In the genomic region with DNA sequence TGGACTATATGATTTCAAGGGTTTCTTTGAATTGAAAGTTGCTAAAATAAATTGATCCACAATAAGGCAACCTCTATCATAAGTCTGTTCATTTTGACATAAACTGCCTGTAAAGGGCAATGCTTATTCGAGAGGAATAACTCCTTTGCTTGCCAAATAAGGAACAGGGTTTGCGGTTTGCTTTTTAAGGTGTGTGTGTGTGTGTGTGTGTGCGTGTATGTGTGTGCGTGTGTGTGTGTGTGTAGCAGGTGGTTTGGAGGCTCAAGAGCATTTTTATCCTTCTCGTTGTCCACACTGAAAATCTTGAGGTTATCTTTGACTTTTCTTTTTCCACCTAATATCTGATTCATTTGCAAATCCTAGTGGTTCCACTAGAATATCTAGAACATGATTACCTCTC, we compare ENCODE assay signal across 31 cellular contexts. TPM values are rescaled to one million over a fixed set of nuclear protein-coding genes. Genes with fewer than 3 reads are reported as not detected.
"Had no signal": no experiment of that assay in that cellular context is flagged by ENCODE, and none has a peak within 500 bp of the region (broad histone marks: within the 10 kb centered on the region; RNA-seq: fewer than 3 reads in every experiment).

No MANE protein-coding gene starts in this region.

- FAIRE-seq: TTC549 had no signal

- H3K9me3 ChIP-seq: ascending aorta had no signal

- H3K27me3 ChIP-seq: ascending aorta, cardiac muscle cell had no signal

- ATAC-seq: activated CD4-positive, alpha-beta T cell treated with anti-CD3 and anti-CD28 coated beads for 36 hours; activated CD4-positive, CD25-positive, alpha-beta regulatory T cell treated with anti-CD3 and anti-CD28 coated beads, Interleukin-2, amount 50 U/mL, for 24 hours; activated CD8-positive, alpha-beta memory T cell treated with anti-CD3 and anti-CD28 coated beads, Interleukin-2, amount 10 ng/mL, durations not matched to agents 7 days and 5 days; activated CD8-positive, alpha-beta T cell treated with anti-CD3 and anti-CD28 coated beads, Interleukin-2, amount 10 ng/mL, durations not matched to agents 7 days and 5 days; activated naive CD8-positive, alpha-beta T cell treated with anti-CD3 and anti-CD28 coated beads, Interleukin-2, amount 50 U/mL, for 24 hours; WTC11 had no signal

- H3K27ac ChIP-seq: ascending aorta, cardiac muscle cell, WERI-Rb-1 had no signal

- DNase-seq: activated CD4-positive, alpha-beta memory T cell treated with anti-CD3 and anti-CD28 coated beads, Interleukin-2, amount 10 ng/mL, durations not matched to agents 7 days and 5 days; activated CD4-positive, alpha-beta T cell treated with anti-CD3 and anti-CD28 coated beads for 1 hour; activated CD4-positive, alpha-beta T cell treated with anti-CD3 and anti-CD28 coated beads for 36 hours; activated CD4-positive, alpha-beta T cell treated with anti-CD3 and anti-CD28 coated beads for 48 hours; activated CD4-positive, alpha-beta T cell treated with anti-CD3 and anti-CD28 coated beads, Interleukin-2, amount 10 ng/mL, durations not matched to agents 7 days and 5 days; activated CD4-positive, alpha-beta T cell treated with anti-CD3 and anti-CD28 coated beads, Interleukin-2, amount 50 U/mL, for 48 hours; activated CD4-positive, CD25-positive, alpha-beta regulatory T cell; activated CD8-positive, alpha-beta memory T cell treated with anti-CD3 and anti-CD28 coated beads for 24 hours; activated CD8-positive, alpha-beta memory T cell treated with anti-CD3 and anti-CD28 coated beads, Interleukin-2, amount 10 ng/mL, durations not matched to agents 7 days and 5 days; activated CD8-positive, alpha-beta memory T cell treated with anti-CD3 and anti-CD28 coated beads, Interleukin-2, amount 50 U/mL, for 48 hours; activated CD8-positive, alpha-beta T cell treated with anti-CD3 and anti-CD28 coated beads, Interleukin-2, amount 10 ng/mL, durations not matched to agents 7 days and 5 days; activated effector memory CD4-positive, alpha-beta T cell treated with Interleukin-2 at 50 U/mL for 16 hours; activated gamma-delta T cell; activated naive CD4-positive, alpha-beta T cell treated with anti-CD3 and anti-CD28 coated beads, Interleukin-2, amount 10 ng/mL, durations not matched to agents 7 days and 5 days; activated naive CD4-positive, alpha-beta T cell treated with Interleukin-2 at 50 U/mL for 16 hours; activated naive CD8-positive, alpha-beta T cell treated with anti-CD3 and anti-CD28 coated beads, Interleukin-2, amount 10 ng/mL, durations not matched to agents 7 days and 5 days; activated naive CD8-positive, alpha-beta T cell treated with anti-CD3 and anti-CD28 coated beads, Interleukin-2, amount 50 U/mL, for 24 hours; activated T-cell treated with anti-CD3 and anti-CD28 coated beads, Interleukin-2, amount 50 U/mL, for 24 hours; activated T-cell treated with anti-CD3 and anti-CD28 coated beads, Interleukin-2, amount 50 U/mL, for 48 hours; amygdala; anterior cingulate cortex; caudate nucleus; cerebellar nuclear complex; T-helper 9 cell; WERI-Rb-1 had no signal

- H3K4me1 ChIP-seq: ascending aorta had no signal

- H3K4me3 ChIP-seq: ascending aorta, cardiac muscle cell had no signal

- H3K36me3 ChIP-seq: ascending aorta, cardiac muscle cell, WERI-Rb-1 had no signal

RNA-seq across cellular contexts. Expression of gene NGF, which starts 13.1 kb away (rescaled TPM):
- total RNA-seq: activated CD4-positive, alpha-beta memory T cell treated with anti-CD3 and anti-CD28 coated beads, Interleukin-2, amount 10 ng/mL, durations not matched to agents 7 days and 5 days; activated CD4-positive, alpha-beta T cell treated with anti-CD3 and anti-CD28 coated beads for 36 hours; activated CD4-positive, alpha-beta T cell treated with anti-CD3 and anti-CD28 coated beads, Interleukin-2, amount 10 ng/mL, durations not matched to agents 7 days and 5 days; activated CD8-positive, alpha-beta memory T cell treated with anti-CD3 and anti-CD28 coated beads, Interleukin-2, amount 10 ng/mL, durations not matched to agents 7 days and 5 days; activated CD8-positive, alpha-beta T cell treated with anti-CD3 and anti-CD28 coated beads, Interleukin-2, amount 10 ng/mL, durations not matched to agents 7 days and 5 days; activated naive CD8-positive, alpha-beta T cell treated with anti-CD3 and anti-CD28 coated beads, Interleukin-2, amount 10 ng/mL, durations not matched to agents 7 days and 5 days; activated T-helper 2 cell treated with anti-CD3 and anti-CD28 coated beads, Interferon-gamma antibody, Interleukin-2, Interleukin-4, amounts not matched to agents 10 μg/mL and 5 μg/mL and 100 μg/mL, durations not matched to agents 14 hours and 24 hours and 36 hours had no signal
- polyA plus RNA-seq: cardiac muscle cell had no signal
